ENCODE assay signal across 8 cellular contexts in genomic region chr1:89821322-89822108, GRCh38. TPM values are rescaled to one million over a fixed set of nuclear protein-coding genes. Genes with fewer than 3 reads are reported as not detected.
DNase-seq lines count a peak whose midpoint lies in the region; ATAC-seq, FAIRE-seq and TF ChIP-seq lines count a peak whose summit lies in the region.

No MANE protein-coding gene starts in this region.

- H3K27me3 ChIP-seq in Panc1 (ENCODE audit: control insufficient read depth, insufficient read depth, low read length): no peaks in the 10 kb centered on the region; the same call in 1 of the 2 replicates
- no peaks in the 10 kb centered on the region for H3K27me3 ChIP-seq in upper lobe of left lung

- TF ChIP-seq EP300 in upper lobe of left lung (IDR thresholded peaks at IDR 0.05): no peak

- TF ChIP-seq CTCF in Panc1 (IDR thresholded peaks at IDR 0.05) (no peak), osteocyte (IDR thresholded peaks at IDR 0.05) (peak; percentile 10), upper lobe of left lung (IDR thresholded peaks at IDR 0.05) (peak in 3 of 6 experiments; percentile 10 to 69 (median 65))

- POLR2A ChIA-PET in Panc1 (lab: Charles Lee): interaction anchor here (0.8 kb wide), 1 partner anchor 22 kb away, joined by 5 read pairs; no protein-coding TSS in a partner anchor

- H3K4me3 ChIP-seq in Panc1 (ENCODE audit: low read depth in 2 of 2, low read length in 2 of 2) (peak overlapping the region; percentile 66 to 76), upper lobe of left lung (peak overlapping the region; percentile 58 to 94 (median 78))

- H3K9me3 ChIP-seq in Panc1 (ENCODE audit: control insufficient read depth, insufficient read depth, low read depth, low read length) (no peaks in the 10 kb centered on the region), upper lobe of left lung (no peaks in the 10 kb centered on the region)

- peaks cover 24% of the 10 kb centered on the region for H3K4me1 ChIP-seq in Panc1 (ENCODE audit: control insufficient read depth, insufficient read depth, low read length)
- peaks cover 12 to 36% (median 30%) of the 10 kb centered on the region in 4 donors for H3K4me1 ChIP-seq in upper lobe of left lung

- H3K27me3 Mint-ChIP-seq in activated T-helper 17 cell treated with anti-CD3 and anti-CD28 coated beads, Interleukin-2, amount 50 U/mL, for 72 hours: no peaks in the 10 kb centered on the region
- peaks cover 6% of the 10 kb centered on the region for H3K27me3 Mint-ChIP-seq in osteocyte (ENCODE audit: unreplicated experiment)

- DNase-seq in D341Med (ENCODE audit: low spot score) (peak; percentile 87), Panc1 (ENCODE audit: low read depth, low spot score) (no peak), frontal cortex (ENCODE audit: low spot score in 2 of 2) (peak; percentile 50 to 66), osteocyte (ENCODE audit: extremely low spot score, unreplicated experiment) (no peak), upper lobe of left lung (peak; percentile 59 to 92)

- CTCF ChIA-PET in Panc1 (lab: Charles Lee): interaction anchor here (0.6 kb wide), 1 partner anchor 165 kb away, joined by 3 read pairs; no protein-coding TSS in a partner anchor

- in situ Hi-C loops in Panc1 (cut with HindIII; ENCODE audit: low pct_unique_long_range_greater_than_20kb, low sequenced_read_pairs): no loop called here

- peak overlapping the region; percentile 88 for H3K4me3 Mint-ChIP-seq in activated T-helper 17 cell treated with anti-CD3 and anti-CD28 coated beads, Interleukin-2, amount 50 U/mL, for 72 hours
- H3K4me3 Mint-ChIP-seq in osteocyte (ENCODE audit: unreplicated experiment): peak overlapping the region; percentile 74

- no peaks in the 10 kb centered on the region for H3K36me3 Mint-ChIP-seq in activated T-helper 17 cell treated with anti-CD3 and anti-CD28 coated beads, Interleukin-2, amount 50 U/mL, for 72 hours (ENCODE audit: low read depth)
- peaks cover 6% of the 10 kb centered on the region for H3K36me3 Mint-ChIP-seq in osteocyte (ENCODE audit: unreplicated experiment)

- no peaks in the 10 kb centered on the region for H3K9me3 Mint-ChIP-seq in activated T-helper 17 cell treated with anti-CD3 and anti-CD28 coated beads, Interleukin-2, amount 50 U/mL, for 72 hours
- no peaks in the 10 kb centered on the region for H3K9me3 Mint-ChIP-seq in osteocyte (ENCODE audit: unreplicated experiment)

- H3K27ac ChIP-seq in Panc1 (ENCODE audit: low read length) (peak overlapping the region; percentile 76), upper lobe of left lung (peak overlapping the region; percentile 73 to 86 (median 82))

- H3K27ac Mint-ChIP-seq in activated T-helper 17 cell treated with anti-CD3 and anti-CD28 coated beads, Interleukin-2, amount 50 U/mL, for 72 hours: no peak overlapping the region
- H3K27ac Mint-ChIP-seq in osteocyte (ENCODE audit: unreplicated experiment): no peak overlapping the region

- no peak for FAIRE-seq in frontal cortex (lab: Jason Lieb, UNC)

- ATAC-seq in GM19452 (IDR thresholded peaks at IDR 0.05; ENCODE audit: unreplicated experiment) (peak; percentile 57), HG03558 (IDR thresholded peaks at IDR 0.05; ENCODE audit: extremely low read depth, unreplicated experiment) (peak; percentile 20), Panc1 (peak; percentile 72), upper lobe of left lung (ENCODE audit: low FRiP score in 2 of 2) (peak; percentile 58 to 73)
- ATAC-seq in activated T-helper 17 cell treated with anti-CD3 and anti-CD28 coated beads, Interleukin-2, amount 50 U/mL, for 72 hours (replicated peaks): peak; percentile 55

- peaks cover 19% of the 10 kb centered on the region for H3K4me1 Mint-ChIP-seq in activated T-helper 17 cell treated with anti-CD3 and anti-CD28 coated beads, Interleukin-2, amount 50 U/mL, for 72 hours
- peaks cover 23% of the 10 kb centered on the region for H3K4me1 Mint-ChIP-seq in osteocyte (ENCODE audit: unreplicated experiment)

- intact Hi-C loops in Panc1 (cut with micrococcal nuclease; ENCODE audit: unreplicated experiment): no loop called here

- H3K36me3 ChIP-seq in Panc1 (ENCODE audit: control insufficient read depth, insufficient read depth, low read length) (no peaks in the 10 kb centered on the region), upper lobe of left lung (no peaks in the 10 kb centered on the region)

- 0 to 3% methylated on average over 18 to 31 of the region's 73 CpGs for WGBS in upper lobe of left lung, 2 donors

- no peak for TF ChIP-seq POLR2A in upper lobe of left lung (IDR thresholded peaks at IDR 0.05)

- no TSS peak for BruUV-seq in Panc1 (replicated peaks; lab: Mats Ljungman, UMichigan)

RNA-seq across cellular contexts. Expression of gene LRRC8D, which starts 0.7 kb away (rescaled TPM):
- total RNA-seq in Panc1 (2021; ENCODE audit: unreplicated experiment) (43.3 TPM), frontal cortex (31.4 TPM), osteocyte (20.4 and 21.2 TPM in 2 replicates), upper lobe of left lung (10 to 100 TPM in 4 of 6 donors, 1 to 10 TPM in 2; 3.7 to 24.0 (median 12.2) TPM)
- polyA plus RNA-seq in Panc1 (2012; ENCODE audit: insufficient read length): 28.5 TPM
- total RNA-seq in activated T-helper 17 cell treated with anti-CD3 and anti-CD28 coated beads, Interleukin-2, amount 50 U/mL, for 72 hours: 10 to 100 TPM; 15.2 to 24.0 TPM

Comparison
In these comparisons a context has a peak if more than half of its experiments do, and no peak if none do; other contexts are left out.
1. DNase-seq: peak in D341Med (single experiment), frontal cortex (2 of 2) and upper lobe of left lung (2 of 2); none in Panc1 (single experiment) and osteocyte (single experiment).
2. ATAC-seq: peak in every context shown above with its lines; median percentile 72 in Panc1; 66 in upper lobe of left lung; 57 in GM19452; 55 in activated T-helper 17 cell treated with anti-CD3 and anti-CD28 coated beads, Interleukin-2, amount 50 U/mL, for 72 hours; 20 in HG03558.